14 cellular contexts compared by ENCODE assay signal in genomic region chr5:115949096-115949495, GRCh38.
"Had no signal": no experiment of that assay in that cellular context is flagged by ENCODE, and none has a peak within 500 bp of the region (broad histone marks: within the 10 kb centered on the region; RNA-seq: fewer than 3 reads in every experiment).

No MANE protein-coding gene starts in this region.

- H3K36me3 ChIP-seq: neutrophil, right atrium auricular region, tibial nerve had no signal

- ATAC-seq: activated naive CD4-positive, alpha-beta T cell treated with anti-CD3 and anti-CD28 coated beads, Interleukin-2, amount 50 U/mL, for 72 hours; left cardiac atrium; naive thymus-derived CD4-positive, alpha-beta T cell; stimulated activated effector memory CD8-positive, alpha-beta T cell treated with anti-CD3 and anti-CD28 coated beads, Interleukin-12 subunit alpha, Interleukin-12 subunit beta, amount 100 ng/mL, for 72 hours had no signal

- H3K27ac Mint-ChIP-seq: activated naive CD4-positive, alpha-beta T cell treated with anti-CD3 and anti-CD28 coated beads, Interleukin-2, amount 50 U/mL, for 72 hours; naive thymus-derived CD4-positive, alpha-beta T cell; stimulated activated effector memory CD8-positive, alpha-beta T cell treated with anti-CD3 and anti-CD28 coated beads, Interleukin-12 subunit alpha, Interleukin-12 subunit beta, amount 100 ng/mL, for 72 hours had no signal

- H3K27ac ChIP-seq: neutrophil, right atrium auricular region, tibial nerve had no signal

- H3K4me3 ChIP-seq: lung, right atrium auricular region, tibial nerve had no signal

- H3K36me3 Mint-ChIP-seq: naive thymus-derived CD4-positive, alpha-beta T cell; stimulated activated effector memory CD8-positive, alpha-beta T cell treated with anti-CD3 and anti-CD28 coated beads, Interleukin-12 subunit alpha, Interleukin-12 subunit beta, amount 100 ng/mL, for 72 hours had no signal

- H3K4me1 Mint-ChIP-seq: stimulated activated effector memory CD8-positive, alpha-beta T cell treated with anti-CD3 and anti-CD28 coated beads, Interleukin-12 subunit alpha, Interleukin-12 subunit beta, amount 100 ng/mL, for 72 hours had no signal

- H3K4me3 Mint-ChIP-seq: naive thymus-derived CD4-positive, alpha-beta T cell; stimulated activated effector memory CD8-positive, alpha-beta T cell treated with anti-CD3 and anti-CD28 coated beads, Interleukin-12 subunit alpha, Interleukin-12 subunit beta, amount 100 ng/mL, for 72 hours had no signal

- H3K4me1 ChIP-seq: right atrium auricular region, tibial nerve had no signal

- DNase-seq: activated CD4-positive, alpha-beta T cell treated with anti-CD3 and anti-CD28 coated beads, Interleukin-2, amount 50 U/mL, for 1 hour; activated effector memory CD4-positive, alpha-beta T cell treated with anti-CD3 and anti-CD28 coated beads, Interleukin-2, amount 50 U/mL, for 16 hours; activated T-cell treated with anti-CD3 and anti-CD28 coated beads, Interleukin-2, amount 50 U/mL, for 1 hour; anterior cingulate cortex; hippocampal formation; left cardiac atrium; naive thymus-derived CD4-positive, alpha-beta T cell; posterior cingulate gyrus had no signal

- H3K9me3 Mint-ChIP-seq: activated naive CD4-positive, alpha-beta T cell treated with anti-CD3 and anti-CD28 coated beads, Interleukin-2, amount 50 U/mL, for 72 hours; stimulated activated effector memory CD8-positive, alpha-beta T cell treated with anti-CD3 and anti-CD28 coated beads, Interleukin-12 subunit alpha, Interleukin-12 subunit beta, amount 100 ng/mL, for 72 hours had no signal

- H3K27me3 ChIP-seq: right atrium auricular region, tibial nerve had no signal

- H3K9me3 ChIP-seq: neutrophil, right atrium auricular region, tibial nerve had no signal
